In the genomic region with DNA sequence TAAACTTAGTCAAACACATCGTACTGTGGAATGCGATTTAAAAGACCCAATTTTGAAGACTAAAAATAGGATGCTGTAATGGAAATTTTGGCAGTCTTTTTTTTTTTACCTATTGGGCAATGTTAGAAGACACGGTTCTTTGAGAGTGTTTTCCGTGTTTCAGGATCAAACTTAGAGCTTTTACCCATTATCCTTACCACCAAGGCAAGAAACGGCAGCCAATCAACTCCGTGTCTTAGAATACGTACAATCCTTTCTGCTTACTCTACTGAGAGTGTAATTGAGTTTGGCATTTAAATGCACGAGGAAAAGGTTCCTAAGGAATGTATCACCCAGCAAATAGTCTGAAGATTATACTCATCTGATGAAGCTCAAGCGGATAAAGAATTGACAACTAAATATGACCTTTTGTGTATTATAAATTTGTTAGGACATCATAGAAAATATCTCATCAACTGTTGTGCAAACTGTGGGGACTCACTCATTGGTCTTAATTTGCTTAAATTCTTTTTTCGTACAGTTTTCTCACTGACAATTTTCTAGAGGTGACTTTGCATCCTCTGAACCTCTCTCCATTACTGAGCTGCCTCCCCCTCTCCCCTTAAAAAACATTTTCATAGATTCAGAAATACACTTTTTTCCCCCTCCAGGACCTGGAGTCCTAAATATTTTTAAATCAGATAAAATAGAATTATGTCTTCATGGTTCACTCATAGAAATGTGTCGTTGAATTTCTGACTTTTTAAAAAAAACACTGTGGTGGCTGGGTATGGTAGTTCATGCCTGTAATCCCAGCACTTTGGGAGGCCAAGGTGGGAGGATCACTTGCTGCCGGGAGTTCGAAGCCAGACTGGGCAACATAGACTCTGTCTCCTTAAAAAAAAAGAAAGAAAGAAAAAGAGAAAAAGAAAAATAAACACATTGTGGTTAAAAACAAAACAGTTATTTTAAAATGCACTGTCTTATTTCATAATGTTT, we compare ENCODE assay signal across 8 cellular contexts. TPM values are rescaled to one million over a fixed set of nuclear protein-coding genes. Genes with fewer than 3 reads are reported as not detected.
A peak's percentile ranks its signal among the peaks of the same experiment; 100 is the strongest.
DNase-seq lines count a peak whose midpoint lies in the region; ATAC-seq and TF ChIP-seq lines count a peak whose summit lies in the region.

No MANE protein-coding gene starts in this region.

- no peak for DNase-seq in CD8-positive, alpha-beta T cell
- DNase-seq in WERI-Rb-1 (no peak), fibroblast of villous mesenchyme (ENCODE audit: low read depth) (peak; percentile 80), retinal pigment epithelial cell (ENCODE audit: low read depth) (peak; percentile 69)

- peaks cover 59% of the 10 kb centered on the region for H3K4me1 Mint-ChIP-seq in CD8-positive, alpha-beta T cell (ENCODE audit: low read depth)

- H3K36me3 Mint-ChIP-seq in CD8-positive, alpha-beta T cell = peaks cover 29% of the 10 kb centered on the region

- TF ChIP-seq CTCF in CD8-positive, alpha-beta T cell (IDR thresholded peaks at IDR 0.05) = no peak
- TF ChIP-seq CTCF in WERI-Rb-1 (IDR thresholded peaks at IDR 0.05; ENCODE audit: low read depth, low read length) (no peak), fibroblast of villous mesenchyme (IDR thresholded peaks at IDR 0.05; ENCODE audit: insufficient read depth, low read depth, low read length) (no peak), retinal pigment epithelial cell (conservative IDR thresholded peaks at IDR 0.05; ENCODE audit: low read depth, low read length) (no peak)

- H3K9ac ChIP-seq in HUES6 (ENCODE audit: low read length) = peak overlapping the region; percentile 77

- peak overlapping the region; percentile 83 for H3K27ac ChIP-seq in CD8-positive, alpha-beta T cell (ENCODE audit: low read depth, low read length)
- H3K27ac ChIP-seq in HUES6 (ENCODE audit: low read depth, low read length) (peak overlapping the region; percentile 24; the same call in 1 of the 2 replicates), WERI-Rb-1 (peak overlapping the region; percentile 89)

- peak overlapping the region; percentile 98 for H3K4me3 Mint-ChIP-seq in CD8-positive, alpha-beta T cell

- intact Hi-C loops in CD8-positive, alpha-beta T cell (cut with DNase I, micrococcal nuclease) = loop anchor here (1.0 to 10.0 kb wide), 13 partner anchors 26 to 1915 kb away; partner anchors contain the start of genes DESI2 (in 2 of the 2), AHCTF1 (in 1 of the 2), COX20 (in 1 of the 2) and SCCPDH (in 1 of the 2)

- H3K27ac Mint-ChIP-seq in CD8-positive, alpha-beta T cell = peak overlapping the region; percentile 97

- H3K27me3 Mint-ChIP-seq in CD8-positive, alpha-beta T cell (ENCODE audit: low read depth) = no peaks in the 10 kb centered on the region

- CTCF ChIA-PET in CD8-positive, alpha-beta T cell (lab: Charles Lee) = interaction anchor here (0.7 to 1.6 kb wide), 2 partner anchors 72 to 733 kb away, joined by 3 to 6 read pairs; no protein-coding TSS in a partner anchor

- ATAC-seq in CD8-positive, alpha-beta T cell = no peak
- ATAC-seq in GM21423 (IDR thresholded peaks at IDR 0.05; ENCODE audit: unreplicated experiment) (no peak), GM21528 (IDR thresholded peaks at IDR 0.05; ENCODE audit: low FRiP score, unreplicated experiment) (no peak), HG03095 (IDR thresholded peaks at IDR 0.05; ENCODE audit: unreplicated experiment) (no peak)

- H3K4me1 ChIP-seq in CD8-positive, alpha-beta T cell (ENCODE audit: insufficient read depth, low read length) = peaks cover 61% of the 10 kb centered on the region
- peaks cover 8% of the 10 kb centered on the region; the same call in 1 of the 2 replicates for H3K4me1 ChIP-seq in HUES6 (ENCODE audit: control insufficient read depth, insufficient read depth, low read length)

- no peaks in the 10 kb centered on the region for H3K9me3 Mint-ChIP-seq in CD8-positive, alpha-beta T cell

- no peaks in the 10 kb centered on the region for H3K27me3 ChIP-seq in CD8-positive, alpha-beta T cell (ENCODE audit: insufficient read depth, low read length)
- no peaks in the 10 kb centered on the region for H3K27me3 ChIP-seq in HUES6 (ENCODE audit: control insufficient read depth, insufficient read depth, low read length)
- no peaks in the 10 kb centered on the region for H3K27me3 ChIP-seq in WERI-Rb-1 (ENCODE audit: insufficient read depth, low read depth, severe bottlenecking)

- H3K9me3 ChIP-seq in CD8-positive, alpha-beta T cell (ENCODE audit: low read length) = no peaks in the 10 kb centered on the region
- no peaks in the 10 kb centered on the region for H3K9me3 ChIP-seq in HUES6 (ENCODE audit: control insufficient read depth, insufficient read depth, low read depth, low read length)
- H3K9me3 ChIP-seq in WERI-Rb-1 (ENCODE audit: severe bottlenecking) = no peaks in the 10 kb centered on the region

- H3K36me3 ChIP-seq in CD8-positive, alpha-beta T cell (ENCODE audit: insufficient read depth, low read length) = peaks cover 3% of the 10 kb centered on the region
- H3K36me3 ChIP-seq in HUES6 (ENCODE audit: control insufficient read depth, insufficient read depth, low read length) = peaks cover 11% of the 10 kb centered on the region
- H3K36me3 ChIP-seq in WERI-Rb-1 = peaks cover 23% of the 10 kb centered on the region

- H3K4me3 ChIP-seq in CD8-positive, alpha-beta T cell (ENCODE audit: low read depth, low read length) = peak overlapping the region; percentile 92
- H3K4me3 ChIP-seq in HUES6 (ENCODE audit: low read depth, low read length) = peak overlapping the region; percentile 93
- peak overlapping the region; percentile 86 for H3K4me3 ChIP-seq in WERI-Rb-1 (ENCODE audit: low read depth, low read length)
- peak overlapping the region; percentile 99 for H3K4me3 ChIP-seq in fibroblast of villous mesenchyme (ENCODE audit: low read depth, low read length)
- H3K4me3 ChIP-seq in retinal pigment epithelial cell (ENCODE audit: low read length) = peak overlapping the region; percentile 95

- POLR2A ChIA-PET in CD8-positive, alpha-beta T cell (lab: Charles Lee) = interaction anchor here (1.4 kb wide), 1 partner anchor 12 kb away, joined by 4 read pairs; no protein-coding TSS in a partner anchor

RNA-seq across cellular contexts. Expression of gene CNST, which starts 1.3 kb away (rescaled TPM):
- total RNA-seq in CD8-positive, alpha-beta T cell = 10 to 100 TPM; 64.1 to 64.4 TPM
- 27.7 and 44.0 TPM in 2 replicates for total RNA-seq in fibroblast of villous mesenchyme

RNA-seq across cellular contexts. Expression of gene TFB2M, which starts 1.5 kb away (rescaled TPM):
- 10 to 100 TPM; 15.8 to 16.4 TPM for total RNA-seq in CD8-positive, alpha-beta T cell
- total RNA-seq in fibroblast of villous mesenchyme = 24.8 and 29.4 TPM in 2 replicates

Comparison
In these comparisons a context has a peak if more than half of its experiments do, and no peak if none do; other contexts are left out.
1. DNase-seq: peak in fibroblast of villous mesenchyme (single experiment) and retinal pigment epithelial cell (single experiment); none in CD8-positive, alpha-beta T cell (0 of 7) and WERI-Rb-1 (single experiment).
2. H3K27ac ChIP-seq: peak in every context shown above with its lines; median percentile 89 in WERI-Rb-1; 83 in CD8-positive, alpha-beta T cell; 24 in HUES6.
3. Peak in every context shown above with its lines, with median percentiles within 50 percentile points of each other: H3K4me3 ChIP-seq.